In the genomic region with DNA sequence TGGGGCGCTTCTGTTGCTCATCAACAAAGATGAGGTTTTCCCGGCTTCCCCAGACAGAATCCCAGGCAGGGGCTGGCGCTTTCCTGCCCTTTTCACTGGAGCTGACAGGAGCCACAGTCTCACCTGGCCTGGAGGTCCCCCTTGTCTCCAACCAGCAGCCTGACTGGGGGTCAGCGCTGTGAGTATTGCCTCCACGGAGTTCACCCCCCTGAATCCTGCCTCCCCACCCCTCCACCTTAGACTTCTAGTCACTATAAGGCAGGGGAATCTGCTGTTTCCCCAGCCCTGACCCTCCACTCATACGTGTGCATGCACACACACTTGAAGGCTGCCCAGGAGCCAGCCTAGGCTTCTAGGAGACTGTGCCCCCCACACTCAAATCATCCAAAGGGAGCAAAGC, we compare ENCODE assay signal across 29 cellular contexts. TPM values are rescaled to one million over a fixed set of nuclear protein-coding genes. Genes with fewer than 3 reads are reported as not detected.
DNase-seq lines count a peak whose midpoint lies in the region; ATAC-seq, FAIRE-seq and TF ChIP-seq lines count a peak whose summit lies in the region.
"Had no signal": no experiment of that assay in that cellular context is flagged by ENCODE, and none has a peak within 500 bp of the region (broad histone marks: within the 10 kb centered on the region; RNA-seq: fewer than 3 reads in every experiment).

No MANE protein-coding gene starts in this region.

- H3K9me3 ChIP-seq in HCT116 (ENCODE audit: control insufficient read depth in 1 of 2, insufficient read depth in 1 of 2, low read depth in 1 of 2, low read length in 2 of 2): no peaks in the 10 kb centered on the region
- H3K9me3 ChIP-seq in uterus: no peaks in the 10 kb centered on the region
- no peaks in the 10 kb centered on the region for H3K9me3 ChIP-seq in pancreas
- H3K9me3 ChIP-seq: Caco-2 had no signal

- H3K36me3 Mint-ChIP-seq in osteocyte (ENCODE audit: unreplicated experiment): peaks cover 23% of the 10 kb centered on the region
- H3K36me3 Mint-ChIP-seq: CD4-positive, alpha-beta memory T cell had no signal

- H3K9me2 ChIP-seq in HCT116 (ENCODE audit: insufficient read depth): no peaks in the 10 kb centered on the region

- no peaks in the 10 kb centered on the region for H3K4me1 Mint-ChIP-seq in osteocyte (ENCODE audit: unreplicated experiment)

- no peak overlapping the region for H2AFZ ChIP-seq in HCT116 (ENCODE audit: low read depth, low read length, poor library complexity, severe bottlenecking)
- H2AFZ ChIP-seq: GM23248 had no signal

- H3K4me3 ChIP-seq in HCT116 (replicated peaks in 1 of 2; ENCODE audit: low read depth in 1 of 2, low read length in 2 of 2): no peak overlapping the region
- H3K4me3 ChIP-seq in coronary artery: no peak overlapping the region
- H3K4me3 ChIP-seq in uterus: no peak overlapping the region
- no peak overlapping the region for H3K4me3 ChIP-seq in pancreas
- H3K4me3 ChIP-seq: GM12878, GM23248, SK-N-MC had no signal

- no peak for DNase-seq in HCT116 (ENCODE audit: low read depth, low spot score)
- peak; percentile 68 for DNase-seq in coronary artery (ENCODE audit: low spot score)
- DNase-seq in osteocyte (ENCODE audit: extremely low spot score, unreplicated experiment): peak; percentile 77
- no peak for DNase-seq in uterus
- DNase-seq in pancreas: no peak
- DNase-seq: Caco-2; CD4-positive, alpha-beta memory T cell; DMS 273 treated with DMSO at 0.1 percent for 48 hours; DND-41; GM23248; H9; KBM-7; MM.1S; NCI-H1048; NCI-H146; NCI-H2029; NCI-H345; NCI-H524; NCI-H774; NK-92 treated with Interleukin-12 subunit alpha and Interleukin-12 subunit beta, amount 100 ng/mL, for 24 hours; SHP77 treated with DMSO at 0.1 percent for 48 hours had no signal

- H3K4me2 ChIP-seq in HCT116 (ENCODE audit: low read length): no peak overlapping the region

- peaks cover 43 to 83% of the 10 kb centered on the region in 2 experiments for H3K4me1 ChIP-seq in HCT116 (ENCODE audit: control insufficient read depth in 1 of 2, insufficient read depth in 2 of 2, low read length in 2 of 2)
- peaks cover 0 to 14% of the 10 kb centered on the region in 2 donors for H3K4me1 ChIP-seq in uterus
- no peaks in the 10 kb centered on the region for H3K4me1 ChIP-seq in pancreas

- TF ChIP-seq RAD21 in HCT116 (IDR thresholded peaks at IDR 0.05; ENCODE audit: low read depth): no peak

- no peak for FAIRE-seq in pancreas (lab: Jason Lieb, UNC)
- FAIRE-seq: GM12878, HepG2 had no signal

- no peaks in the 10 kb centered on the region for H3K27me3 ChIP-seq in HCT116 (ENCODE audit: insufficient read depth, low read length)
- no peaks in the 10 kb centered on the region for H3K27me3 ChIP-seq in uterus
- no peaks in the 10 kb centered on the region for H3K27me3 ChIP-seq in pancreas

- H3K9me3 Mint-ChIP-seq in osteocyte (ENCODE audit: unreplicated experiment): no peaks in the 10 kb centered on the region
- H3K9me3 Mint-ChIP-seq: H9 had no signal

- intact Hi-C loops in HCT116 (cut with micrococcal nuclease) (no loop called here), uterus (cut with DNase I; ENCODE audit: low total_unique reads) (no loop called here), pancreas (cut with DNase I) (no loop called here)

- no TSS peak for BruUV-seq in HCT116 (replicated peaks; lab: Mats Ljungman, UMichigan)

- H3K4me3 Mint-ChIP-seq in osteocyte (ENCODE audit: unreplicated experiment): no peak overlapping the region
- H3K4me3 Mint-ChIP-seq: CD4-positive, alpha-beta memory T cell; H9 had no signal

- ATAC-seq in HCT116 (no peak), GM18505 (IDR thresholded peaks at IDR 0.05; ENCODE audit: unreplicated experiment) (no peak), GM18868 (IDR thresholded peaks at IDR 0.05; ENCODE audit: unreplicated experiment) (no peak), pancreas (no peak)
- ATAC-seq: GM12878, HepG2 had no signal

- no peak overlapping the region for H3K9ac ChIP-seq in HCT116 (ENCODE audit: low read length)
- H3K9ac ChIP-seq: GM23248 had no signal

- TF ChIP-seq POLR2A in HCT116 (IDR thresholded peaks at IDR 0.05; ENCODE audit: borderline replicate concordance, extremely low read depth, insufficient read depth, insufficient read length): no peak
- TF ChIP-seq POLR2A in uterus (IDR thresholded peaks at IDR 0.05): no peak
- TF ChIP-seq POLR2A in GM18505 (IDR thresholded peaks at IDR 0.05; ENCODE audit: borderline replicate concordance, extremely low read depth, insufficient read depth, insufficient read length): no peak

- POLR2A ChIA-PET in HCT116 (lab: Charles Lee): no interaction called here

- RAD21 ChIA-PET in HCT116 (lab: Charles Lee; ENCODE audit: low non-redundant PET in 1 of 2, low total read pairs in 2 of 2, uncharacterized antibody in 2 of 2, unreplicated experiment in 2 of 2): no interaction called here

- WGBS in pancreas, 2 donors: 81 to 82% methylated on average over 6 of the region's 6 CpGs

- peak overlapping the region; percentile 15; the same call in 1 of the 2 replicates for H3K27ac ChIP-seq in HCT116 (ENCODE audit: low read depth, low read length)
- H3K27ac ChIP-seq in coronary artery: peak overlapping the region; percentile 81 to 90
- peak overlapping the region; percentile 69 to 78 for H3K27ac ChIP-seq in uterus
- no peak overlapping the region for H3K27ac ChIP-seq in pancreas
- H3K27ac ChIP-seq: GM23248, HL-60, RWPE1, SK-N-MC had no signal

- no peaks in the 10 kb centered on the region for H3K27me3 Mint-ChIP-seq in osteocyte (ENCODE audit: unreplicated experiment)

- no peak overlapping the region for H3K27ac Mint-ChIP-seq in osteocyte (ENCODE audit: unreplicated experiment)
- H3K27ac Mint-ChIP-seq: CD4-positive, alpha-beta memory T cell had no signal

- H3K36me3 ChIP-seq in HCT116 (ENCODE audit: control insufficient read depth in 1 of 2, insufficient read depth in 2 of 2, low read length in 2 of 2) (0 out of 4 replicates have a peak, but pooled peaks cover 0 to 3% of the 10 kb centered on the region in 2 experiments), uterus (no peaks in the 10 kb centered on the region), pancreas (no peaks in the 10 kb centered on the region)

- no peak for TF ChIP-seq CTCF in HCT116 (IDR thresholded peaks at IDR 0.05 in 2 of 3, conservative IDR thresholded peaks at IDR 0.05 in 1 of 3; ENCODE audit: borderline replicate concordance in 1 of 3, insufficient read depth in 1 of 3, low read depth in 2 of 3, low read length in 2 of 3)
- TF ChIP-seq CTCF in coronary artery (IDR thresholded peaks at IDR 0.05): no peak
- TF ChIP-seq CTCF in osteocyte (IDR thresholded peaks at IDR 0.05): no peak
- TF ChIP-seq CTCF in uterus (IDR thresholded peaks at IDR 0.05): no peak
- TF ChIP-seq CTCF in pancreas (IDR thresholded peaks at IDR 0.05): no peak

- H4K20me1 ChIP-seq in HCT116 (ENCODE audit: insufficient read depth): no peaks in the 10 kb centered on the region

- H3K79me2 ChIP-seq in HCT116 (ENCODE audit: insufficient read depth, low read length): no peaks in the 10 kb centered on the region

- CTCF ChIA-PET in HCT116 (lab: Charles Lee): no interaction called here

TF ChIP-seq in HCT116, 20 proteins besides CTCF, POLR2A, EP300 and RAD21:
- TF ChIP-seq CBX3 (IDR thresholded peaks at IDR 0.05; ENCODE audit: low read depth): no peak
- TF ChIP-seq, protein P1, sequence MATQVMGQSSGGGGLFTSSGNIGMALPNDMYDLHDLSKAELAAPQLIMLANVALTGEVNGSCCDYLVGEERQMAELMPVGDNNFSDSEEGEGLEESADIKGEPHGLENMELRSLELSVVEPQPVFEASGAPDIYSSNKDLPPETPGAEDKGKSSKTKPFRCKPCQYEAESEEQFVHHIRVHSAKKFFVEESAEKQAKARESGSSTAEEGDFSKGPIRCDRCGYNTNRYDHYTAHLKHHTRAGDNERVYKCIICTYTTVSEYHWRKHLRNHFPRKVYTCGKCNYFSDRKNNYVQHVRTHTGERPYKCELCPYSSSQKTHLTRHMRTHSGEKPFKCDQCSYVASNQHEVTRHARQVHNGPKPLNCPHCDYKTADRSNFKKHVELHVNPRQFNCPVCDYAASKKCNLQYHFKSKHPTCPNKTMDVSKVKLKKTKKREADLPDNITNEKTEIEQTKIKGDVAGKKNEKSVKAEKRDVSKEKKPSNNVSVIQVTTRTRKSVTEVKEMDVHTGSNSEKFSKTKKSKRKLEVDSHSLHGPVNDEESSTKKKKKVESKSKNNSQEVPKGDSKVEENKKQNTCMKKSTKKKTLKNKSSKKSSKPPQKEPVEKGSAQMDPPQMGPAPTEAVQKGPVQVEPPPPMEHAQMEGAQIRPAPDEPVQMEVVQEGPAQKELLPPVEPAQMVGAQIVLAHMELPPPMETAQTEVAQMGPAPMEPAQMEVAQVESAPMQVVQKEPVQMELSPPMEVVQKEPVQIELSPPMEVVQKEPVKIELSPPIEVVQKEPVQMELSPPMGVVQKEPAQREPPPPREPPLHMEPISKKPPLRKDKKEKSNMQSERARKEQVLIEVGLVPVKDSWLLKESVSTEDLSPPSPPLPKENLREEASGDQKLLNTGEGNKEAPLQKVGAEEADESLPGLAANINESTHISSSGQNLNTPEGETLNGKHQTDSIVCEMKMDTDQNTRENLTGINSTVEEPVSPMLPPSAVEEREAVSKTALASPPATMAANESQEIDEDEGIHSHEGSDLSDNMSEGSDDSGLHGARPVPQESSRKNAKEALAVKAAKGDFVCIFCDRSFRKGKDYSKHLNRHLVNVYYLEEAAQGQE (IDR thresholded peaks at IDR 0.05; ENCODE audit: low read depth): no peak
- no peak for TF ChIP-seq YY1 (IDR thresholded peaks at IDR 0.05; ENCODE audit: extremely low read depth, insufficient replicate concordance, low read depth, low read length)
- no peak for TF ChIP-seq ZNF274 (IDR thresholded peaks at IDR 0.05; ENCODE audit: low read depth, low read length)
- TF ChIP-seq SRF (IDR thresholded peaks at IDR 0.05; ENCODE audit: low read depth): no peak
- TF ChIP-seq EGR1 (IDR thresholded peaks at IDR 0.05; ENCODE audit: low read depth): no peak
- TF ChIP-seq, protein P2, sequence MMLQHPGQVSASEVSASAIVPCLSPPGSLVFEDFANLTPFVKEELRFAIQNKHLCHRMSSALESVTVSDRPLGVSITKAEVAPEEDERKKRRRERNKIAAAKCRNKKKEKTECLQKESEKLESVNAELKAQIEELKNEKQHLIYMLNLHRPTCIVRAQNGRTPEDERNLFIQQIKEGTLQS (IDR thresholded peaks at IDR 0.05): no peak
- no peak for TF ChIP-seq SP1 (IDR thresholded peaks at IDR 0.05; ENCODE audit: low read depth)
- TF ChIP-seq EZH2 (IDR thresholded peaks at IDR 0.05): no peak
- no peak for TF ChIP-seq JUND (IDR thresholded peaks at IDR 0.05)
- no peak for TF ChIP-seq SIN3A (IDR thresholded peaks at IDR 0.05; ENCODE audit: low read depth)

RNA-seq across cellular contexts. Expression of a gene that starts 58.8 kb away (rescaled TPM):
- total RNA-seq in HCT116 (2021; ENCODE audit: unreplicated experiment): 0.34 TPM
- polyA plus RNA-seq in HCT116 (2012): not detected in 2 replicates
- total RNA-seq in osteocyte: 1.5 and 2.1 TPM in 2 replicates
- 100 to 1,000 TPM in 1 of 4 donors, 10 to 100 TPM in 3; 12.8 to 154 (median 44.0) TPM for total RNA-seq in uterus
- total RNA-seq in pancreas: 10 to 100 TPM in 2 of 6 donors, 1 to 10 TPM in 4; 1.1 to 28.3 (median 4.6) TPM
- polyA plus RNA-seq in pancreas: 1 to 10 TPM; 2.7 to 4.3 TPM
- total RNA-seq: Caco-2; CD4-positive, alpha-beta memory T cell; GM23248; H9; HT-29 had no signal
- polyA plus RNA-seq: CD4-positive, alpha-beta memory T cell; GM12878; GM23248 had no signal

Comparison
In these comparisons a context has a peak if more than half of its experiments do, and no peak if none do; other contexts are left out.
1. DNase-seq: peak in coronary artery (single experiment) and osteocyte (single experiment); none in HCT116 (single experiment), uterus (0 of 2) and pancreas (0 of 6).
2. H3K27ac ChIP-seq: peak in HCT116 (single experiment), coronary artery (2 of 2) and uterus (2 of 2); none in pancreas (0 of 4).